In genomic region chr7:135335628-135336139, GRCh38 we compare ENCODE assay signal across 8 cellular contexts.
DNase-seq lines count a peak whose midpoint lies in the region; ATAC-seq and TF ChIP-seq lines count a peak whose summit lies in the region.

No MANE protein-coding gene starts in this region.

- no peak overlapping the region for H3K27ac ChIP-seq in prostate gland

- intact Hi-C loops in prostate gland (cut with DNase I) = no loop called here

- no peak overlapping the region for H3K4me3 ChIP-seq in GM12864 (ENCODE audit: low read depth, low read length)
- no peak overlapping the region for H3K4me3 ChIP-seq in fibroblast of pulmonary artery (replicated peaks; ENCODE audit: low read depth, low read length)
- no peak overlapping the region for H3K4me3 ChIP-seq in prostate gland

- no peak for TF ChIP-seq POLR2A in prostate gland (IDR thresholded peaks at IDR 0.05)

- peak; percentile 57 for TF ChIP-seq CTCF in GM12864 (IDR thresholded peaks at IDR 0.05; ENCODE audit: low read depth, low read length, missing control alignments)
- TF ChIP-seq CTCF in fibroblast of pulmonary artery (IDR thresholded peaks at IDR 0.05; ENCODE audit: low read length, missing control alignments) = peak; percentile 52
- TF ChIP-seq CTCF in prostate gland (IDR thresholded peaks at IDR 0.05) = peak in 3 of 4 experiments; percentile 23 to 55 (median 30)

- H3K9me3 ChIP-seq in prostate gland = no peaks in the 10 kb centered on the region

- H3K36me3 ChIP-seq in prostate gland = no peaks in the 10 kb centered on the region

- ATAC-seq in HG02884 (IDR thresholded peaks at IDR 0.05; ENCODE audit: unreplicated experiment) (peak; percentile 66), GM18861 (IDR thresholded peaks at IDR 0.05; ENCODE audit: unreplicated experiment) (no peak)

- DNase-seq in GM12864 (ENCODE audit: low read depth) (no peak), NCI-H2107 treated with DMSO at 0.1 percent for 48 hours (lab: John Stamatoyannopoulos, UW; ENCODE audit: unreplicated experiment) (peak; percentile 95), fibroblast of pulmonary artery (ENCODE audit: low read depth) (peak; percentile 78), prostate gland (ENCODE audit: low spot score) (peak; percentile 29)
- peak; percentile 48 to 56 for DNase-seq in activated CD4-positive, alpha-beta T cell treated with anti-CD3 and anti-CD28 coated beads, Interleukin-2, amount 50 U/mL, for 48 hours
- no peak for DNase-seq in activated CD4-positive, CD25-positive, alpha-beta regulatory T cell (lab: John Stamatoyannopoulos, UW)

- 11% methylated on average over 9 of the region's 9 CpGs for WGBS in prostate gland

- no peaks in the 10 kb centered on the region for H3K4me1 ChIP-seq in prostate gland (replicated peaks)

- H3K27me3 ChIP-seq in prostate gland (replicated peaks; ENCODE audit: insufficient read depth) = no peaks in the 10 kb centered on the region

Comparison
In these comparisons a context has a peak if more than half of its experiments do, and no peak if none do; other contexts are left out.
1. DNase-seq: peak in NCI-H2107 treated with DMSO at 0.1 percent for 48 hours (single experiment), activated CD4-positive, alpha-beta T cell treated with anti-CD3 and anti-CD28 coated beads, Interleukin-2, amount 50 U/mL, for 48 hours (2 of 2), fibroblast of pulmonary artery (single experiment) and prostate gland (single experiment); none in GM12864 (single experiment) and activated CD4-positive, CD25-positive, alpha-beta regulatory T cell (0 of 4).
2. Peak in every context shown above with its lines, with median percentiles within 50 percentile points of each other: CTCF ChIP-seq.